Comparison of ENCODE assay signal across 9 cellular contexts in the genomic region with DNA sequence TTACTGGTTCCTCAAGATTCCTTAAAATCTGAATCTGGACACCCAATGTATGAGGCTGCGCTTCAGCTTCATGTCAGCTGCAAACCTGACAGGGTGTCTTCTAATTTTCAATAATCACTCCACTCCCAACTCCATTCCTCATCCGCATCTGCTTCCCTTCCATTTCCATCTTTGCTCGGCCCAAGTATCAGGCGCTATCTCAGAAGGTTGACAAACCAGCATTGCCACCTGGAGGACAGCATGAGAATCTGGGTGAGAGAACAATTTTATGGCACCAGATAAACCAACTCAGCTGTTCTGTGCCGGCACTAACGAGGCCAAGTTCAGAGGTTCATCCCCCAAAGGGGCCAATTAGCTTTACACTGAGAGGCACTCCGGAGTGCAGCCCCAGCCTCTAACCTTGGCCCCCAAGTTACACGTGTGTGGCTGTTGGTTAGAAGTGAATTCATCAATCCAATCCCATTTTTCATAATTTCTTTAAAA.
DNase-seq lines count a peak whose midpoint lies in the region; ATAC-seq, FAIRE-seq and TF ChIP-seq lines count a peak whose summit lies in the region.
"Had no signal": no experiment of that assay in that cellular context is flagged by ENCODE, and none has a peak within 500 bp of the region (broad histone marks: within the 10 kb centered on the region; RNA-seq: fewer than 3 reads in every experiment).

No MANE protein-coding gene starts in this region.

- no peak for TF ChIP-seq POLR2A in GM12878 (IDR thresholded peaks at IDR 0.05; ENCODE audit: low read depth, low read length)

- POLR2A ChIA-PET in GM12878 (lab: Charles Lee) = interaction anchor here (0.6 to 0.7 kb wide), 2 partner anchors 81 to 413 kb away, joined by 3 to 5 read pairs; no protein-coding TSS in a partner anchor

- DNase-seq in activated CD8-positive, alpha-beta memory T cell treated with anti-CD3 and anti-CD28 coated beads for 24 hours = peak; percentile 59
- no peak for DNase-seq in activated CD8-positive, alpha-beta memory T cell treated with anti-CD3 and anti-CD28 coated beads, Interleukin-2, amount 50 U/mL, for 4 hours
- peak; percentile 69 for DNase-seq in NCI-H526 treated with DMSO at 0.1 percent for 48 hours (lab: John Stamatoyannopoulos, UW)
- DNase-seq in GM12878 (ENCODE audit: low read depth, low spot score) = no peak
- peak; percentile 50 for DNase-seq in iPS-NIHi11 (ENCODE audit: low spot score)
- peak; percentile 25 for DNase-seq in stimulated activated CD8-positive, alpha-beta memory T cell treated with anti-CD3 and anti-CD28 coated beads, Interleukin-4, amount 100 ng/mL, for 48 hours

- peak overlapping the region; percentile 30; the same call in 1 of the 2 replicates for H2AFZ ChIP-seq in GM12878 (ENCODE audit: control insufficient read depth, low read depth, low read length)

- peak; percentile 95 for FAIRE-seq in GM12878 (lab: Jason Lieb, UNC)
- FAIRE-seq: endometrium had no signal

- no TSS peak for BruUV-seq in GM12878 (replicated peaks; lab: Mats Ljungman, UMichigan)

- no peaks in the 10 kb centered on the region for H3K4me1 ChIP-seq in GM12878 (ENCODE audit: control insufficient read depth, insufficient read depth, low read length)

- H3K36me3 ChIP-seq in GM12878 (ENCODE audit: control insufficient read depth in 2 of 2, insufficient read depth in 2 of 2, low read length in 1 of 2) = no peaks in the 10 kb centered on the region

- in situ Hi-C loops in GM12878 (cut with MboI) = loop anchor here (5.0 kb wide), 1 partner anchor 109 kb away; no protein-coding TSS in a partner anchor

- H4K20me1 ChIP-seq in GM12878 (ENCODE audit: control insufficient read depth, insufficient read depth) = no peaks in the 10 kb centered on the region

- intact Hi-C loops in GM12878 (cut with micrococcal nuclease; ENCODE audit: unreplicated experiment) = loop anchor here (1.0 kb wide), 1 partner anchor 113 kb away; no protein-coding TSS in a partner anchor

- no peak overlapping the region for H3K4me2 ChIP-seq in GM12878 (ENCODE audit: control insufficient read depth, insufficient read depth)

- no peak overlapping the region for H3K9ac ChIP-seq in GM12878 (ENCODE audit: control insufficient read depth, insufficient read depth, low read length)

- peak; percentile 75 to 78 (median 76); a peak in 5 of 6 replicates for TF ChIP-seq CTCF in GM12878 (IDR thresholded peaks at IDR 0.05 in 2 of 3, conservative IDR thresholded peaks at IDR 0.05 in 1 of 3; ENCODE audit: control insufficient read depth in 2 of 3, extremely low read depth in 1 of 3, insufficient read depth in 1 of 3, low read depth in 3 of 3, low read length in 3 of 3)

- TF ChIP-seq RAD21 in GM12878 (IDR thresholded peaks at IDR 0.05; ENCODE audit: insufficient read depth, low read depth, low read length) = peak; percentile 100

- H3K27ac ChIP-seq in GM12878 (ENCODE audit: control insufficient read depth, insufficient read depth) = no peak overlapping the region

- RAD21 ChIA-PET in GM12878 (lab: Charles Lee; ENCODE audit: unreplicated experiment) = interaction anchor here (0.7 to 2.1 kb wide), 14 partner anchors 10 to 137 kb away, joined by 3 to 14 read pairs (median 4); no protein-coding TSS in a partner anchor

- no peaks in the 10 kb centered on the region for H3K79me2 ChIP-seq in GM12878 (ENCODE audit: control insufficient read depth, insufficient read depth, low read length)

- no peaks in the 10 kb centered on the region for H3K27me3 ChIP-seq in GM12878 (replicated peaks in 1 of 2; ENCODE audit: control insufficient read depth in 2 of 2, insufficient read depth in 2 of 2, low read length in 1 of 2)

- no peak for TF ChIP-seq EP300 in GM12878 (IDR thresholded peaks at IDR 0.05; ENCODE audit: borderline replicate concordance in 1 of 2, control insufficient read depth in 1 of 2, low read depth in 2 of 2, low read length in 2 of 2)

- ATAC-seq in HG03280 (IDR thresholded peaks at IDR 0.05; ENCODE audit: unreplicated experiment) = peak; percentile 59
- peak; percentile 93 for ATAC-seq in GM12878
- ATAC-seq in GM19324 (IDR thresholded peaks at IDR 0.05; ENCODE audit: low FRiP score, unreplicated experiment) = no peak

- SMC1A ChIA-PET in GM12878 (lab: Charles Lee; ENCODE audit: uncharacterized antibody, unreplicated experiment) = interaction anchor here (0.6 to 3.4 kb wide), 29 partner anchors 12 to 255 kb away, joined by 3 to 45 read pairs (median 4); no protein-coding TSS in a partner anchor

- WGBS in GM12878 (ENCODE audit: insufficient coverage, insufficient replicate concordance, low lambda C conversion rate, missing lambda C conversion rate) = 8% methylated on average over 8 of the region's 8 CpGs

- no peak overlapping the region for H3K4me3 ChIP-seq in GM12878

- CTCF ChIA-PET in GM12878 (lab: Yijun Ruan, JAX) = interaction anchor here (0.7 to 11.4 kb wide), 25 partner anchors 9 to 522 kb away, joined by 3 to 187 read pairs (median 4); no protein-coding TSS in a partner anchor

- no peaks in the 10 kb centered on the region; the same call in 2 of the 3 replicates for H3K9me3 ChIP-seq in GM12878 (replicated peaks; ENCODE audit: control insufficient read depth, insufficient read depth, low read length)

TF ChIP-seq in GM12878, 131 proteins besides CTCF, POLR2A, EP300 and RAD21:
- TF ChIP-seq POLR2AphosphoS5 (IDR thresholded peaks at IDR 0.05; ENCODE audit: low read length) (no peak), NBN (IDR thresholded peaks at IDR 0.05) (no peak), TBL1XR1 (IDR thresholded peaks at IDR 0.05; ENCODE audit: low read depth, low read length) (no peak), KLF5 (IDR thresholded peaks at IDR 0.05; ENCODE audit: partially characterized antibody) (no peak), RAD51 (IDR thresholded peaks at IDR 0.05) (no peak), CHD2 (IDR thresholded peaks at IDR 0.05; ENCODE audit: borderline replicate concordance, low read depth, low read length) (no peak), POU2F2 (IDR thresholded peaks at IDR 0.05; ENCODE audit: borderline replicate concordance, low read depth, low read length) (0 out of 3 replicates have a peak, but pooled peaks have one; percentile 39), SMC3 (IDR thresholded peaks at IDR 0.05; ENCODE audit: borderline replicate concordance, low read length) (peak; percentile 99), YY1 (IDR thresholded peaks at IDR 0.05; ENCODE audit: low read depth, low read length) (peak; percentile 84)
- TF ChIP-seq, protein P1, sequence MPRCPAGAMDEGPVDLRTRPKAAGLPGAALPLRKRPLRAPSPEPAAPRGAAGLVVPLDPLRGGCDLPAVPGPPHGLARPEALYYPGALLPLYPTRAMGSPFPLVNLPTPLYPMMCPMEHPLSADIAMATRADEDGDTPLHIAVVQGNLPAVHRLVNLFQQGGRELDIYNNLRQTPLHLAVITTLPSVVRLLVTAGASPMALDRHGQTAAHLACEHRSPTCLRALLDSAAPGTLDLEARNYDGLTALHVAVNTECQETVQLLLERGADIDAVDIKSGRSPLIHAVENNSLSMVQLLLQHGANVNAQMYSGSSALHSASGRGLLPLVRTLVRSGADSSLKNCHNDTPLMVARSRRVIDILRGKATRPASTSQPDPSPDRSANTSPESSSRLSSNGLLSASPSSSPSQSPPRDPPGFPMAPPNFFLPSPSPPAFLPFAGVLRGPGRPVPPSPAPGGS (IDR thresholded peaks at IDR 0.05; ENCODE audit: borderline replicate concordance, insufficient read depth, low read depth, low read length, poor library complexity, severe bottlenecking) = no peak

Comparison
In these comparisons a context has a peak if more than half of its experiments do, and no peak if none do; other contexts are left out.
1. DNase-seq: peak in activated CD8-positive, alpha-beta memory T cell treated with anti-CD3 and anti-CD28 coated beads for 24 hours (single experiment), NCI-H526 treated with DMSO at 0.1 percent for 48 hours (single experiment), iPS-NIHi11 (single experiment) and stimulated activated CD8-positive, alpha-beta memory T cell treated with anti-CD3 and anti-CD28 coated beads, Interleukin-4, amount 100 ng/mL, for 48 hours (single experiment); none in activated CD8-positive, alpha-beta memory T cell treated with anti-CD3 and anti-CD28 coated beads, Interleukin-2, amount 50 U/mL, for 4 hours (single experiment) and GM12878 (single experiment).